14 cellular contexts compared by ENCODE assay signal in the genomic region with DNA sequence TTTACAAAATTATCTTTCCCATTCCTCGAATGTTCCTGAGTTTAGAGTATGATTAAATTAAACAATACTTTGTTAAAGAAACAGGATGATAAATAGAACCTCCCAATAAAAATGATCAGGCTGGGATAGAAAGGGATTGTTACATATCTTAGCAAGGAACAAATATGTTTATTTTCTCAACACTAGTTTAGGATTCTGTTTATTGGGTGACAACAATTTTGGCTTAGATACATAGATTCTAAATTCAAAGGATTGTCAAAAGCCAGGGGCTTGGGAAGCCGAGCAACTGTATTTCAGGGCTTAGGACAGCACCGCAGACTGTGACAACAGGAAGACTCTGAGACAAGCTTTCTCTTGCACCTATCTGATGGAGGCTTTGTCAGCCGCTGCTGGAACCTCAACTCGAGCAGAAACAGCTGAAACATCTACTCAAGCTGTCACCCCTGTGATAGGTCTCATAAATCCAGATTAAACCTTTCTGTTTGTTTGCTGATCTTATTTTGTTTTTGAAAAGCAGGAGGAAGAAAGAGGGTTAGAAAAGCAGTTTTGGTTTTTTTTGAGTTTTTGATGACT.
"Had no signal": no experiment of that assay in that cellular context is flagged by ENCODE, and none has a peak within 500 bp of the region (broad histone marks: within the 10 kb centered on the region; RNA-seq: fewer than 3 reads in every experiment).

No MANE protein-coding gene starts in this region.

- H3K36me3 ChIP-seq: cardiac muscle cell had no signal

- H3K4me1 Mint-ChIP-seq: activated T-helper 17 cell treated with anti-CD3 and anti-CD28 coated beads, Interleukin-2, amount 50 U/mL, for 72 hours; naive thymus-derived CD8-positive, alpha-beta T cell had no signal

- ATAC-seq: activated T-helper 17 cell treated with anti-CD3 and anti-CD28 coated beads, Interleukin-2, amount 50 U/mL, for 72 hours; foreskin keratinocyte; mucosa of descending colon; naive thymus-derived CD8-positive, alpha-beta T cell; psoas muscle had no signal

- H3K4me3 ChIP-seq: cardiac muscle cell, mucosa of descending colon, psoas muscle had no signal

- H3K27ac ChIP-seq: cardiac muscle cell, foreskin keratinocyte, psoas muscle had no signal

- H3K9me3 Mint-ChIP-seq: activated naive CD4-positive, alpha-beta T cell treated with anti-CD3 and anti-CD28 coated beads for 36 hours; activated T-helper 17 cell treated with anti-CD3 and anti-CD28 coated beads, Interleukin-2, amount 50 U/mL, for 72 hours; type B pancreatic cell had no signal

- H3K27me3 ChIP-seq: cardiac muscle cell, foreskin keratinocyte had no signal

- H3K9me3 ChIP-seq: mucosa of descending colon, psoas muscle had no signal

- DNase-seq: activated CD4-positive, alpha-beta T cell treated with anti-CD3 and anti-CD28 coated beads, Interleukin-2, amount 50 U/mL, for 1 hour; activated naive CD4-positive, alpha-beta T cell treated with anti-CD3 and anti-CD28 coated beads for 36 hours; activated T-cell treated with anti-CD3 and anti-CD28 coated beads for 4 hours; foreskin keratinocyte; head of caudate nucleus; mammary epithelial cell; mucosa of descending colon; naive thymus-derived CD8-positive, alpha-beta T cell; psoas muscle; stimulated activated CD4-positive, alpha-beta T cell treated with anti-CD3 and anti-CD28 coated beads, Interleukin-2, amount 100 ng/mL, for 48 hours; stimulated activated naive CD4-positive, alpha-beta T cell treated with Interleukin-2 at 50 U/mL for 16 hours had no signal

- H3K27ac Mint-ChIP-seq: activated naive CD4-positive, alpha-beta T cell treated with anti-CD3 and anti-CD28 coated beads for 36 hours; activated T-helper 17 cell treated with anti-CD3 and anti-CD28 coated beads, Interleukin-2, amount 50 U/mL, for 72 hours; naive thymus-derived CD8-positive, alpha-beta T cell; type B pancreatic cell had no signal

- H3K36me3 Mint-ChIP-seq: naive thymus-derived CD8-positive, alpha-beta T cell; type B pancreatic cell had no signal

- H3K4me3 Mint-ChIP-seq: activated naive CD4-positive, alpha-beta T cell treated with anti-CD3 and anti-CD28 coated beads for 36 hours; activated T-helper 17 cell treated with anti-CD3 and anti-CD28 coated beads, Interleukin-2, amount 50 U/mL, for 72 hours; naive thymus-derived CD8-positive, alpha-beta T cell; type B pancreatic cell had no signal

- H3K4me1 ChIP-seq: foreskin keratinocyte, psoas muscle had no signal
